1 cellular context compared by ENCODE assay signal in genomic region chr16:19524866-19525723, GRCh38.
TF ChIP-seq lines count a peak whose summit lies in the region.

No MANE protein-coding gene starts in this region.

TF ChIP-seq in K562, 482 proteins besides CTCF, POLR2A, EP300 and RAD21:
- TF ChIP-seq, protein P1, sequence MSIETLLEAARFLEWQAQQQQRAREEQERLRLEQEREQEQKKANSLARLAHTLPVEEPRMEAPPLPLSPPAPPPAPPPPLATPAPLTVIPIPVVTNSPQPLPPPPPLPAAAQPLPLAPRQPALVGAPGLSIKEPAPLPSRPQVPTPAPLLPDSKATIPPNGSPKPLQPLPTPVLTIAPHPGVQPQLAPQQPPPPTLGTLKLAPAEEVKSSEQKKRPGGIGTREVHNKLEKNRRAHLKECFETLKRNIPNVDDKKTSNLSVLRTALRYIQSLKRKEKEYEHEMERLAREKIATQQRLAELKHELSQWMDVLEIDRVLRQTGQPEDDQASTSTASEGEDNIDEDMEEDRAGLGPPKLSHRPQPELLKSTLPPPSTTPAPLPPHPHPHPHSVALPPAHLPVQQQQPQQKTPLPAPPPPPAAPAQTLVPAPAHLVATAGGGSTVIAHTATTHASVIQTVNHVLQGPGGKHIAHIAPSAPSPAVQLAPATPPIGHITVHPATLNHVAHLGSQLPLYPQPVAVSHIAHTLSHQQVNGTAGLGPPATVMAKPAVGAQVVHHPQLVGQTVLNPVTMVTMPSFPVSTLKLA (conservative IDR thresholded peaks at IDR 0.05), result 0 out of 4 replicates have a peak, but pooled peaks of 1 of the 2 experiments have one; percentile 17
- peak; percentile 57 for TF ChIP-seq CEBPB (tag; IDR thresholded peaks at IDR 0.05)
- TF ChIP-seq LCOR (CRISPR knock-in tag; IDR thresholded peaks at IDR 0.05), result no peak
- TF ChIP-seq ZNF316 (IDR thresholded peaks at IDR 0.05), result peak; percentile 6; the same call in 1 of the 2 replicates
- no peak for TF ChIP-seq MCM2 (IDR thresholded peaks at IDR 0.05; ENCODE audit: low read depth)
- TF ChIP-seq SAP30 (IDR thresholded peaks at IDR 0.05; ENCODE audit: borderline replicate concordance, insufficient read depth, low read depth, low read length, poor library complexity, severe bottlenecking), result no peak
- no peak for TF ChIP-seq ARID2 (IDR thresholded peaks at IDR 0.05)
- peak; percentile 49; the same call in 1 of the 2 replicates for TF ChIP-seq GATA2 (CRISPR knock-in tag; IDR thresholded peaks at IDR 0.05)
- TF ChIP-seq MEIS2 (IDR thresholded peaks at IDR 0.05; ENCODE audit: partially characterized antibody), result no peak
- TF ChIP-seq KLF16 (IDR thresholded peaks at IDR 0.05), result no peak
- TF ChIP-seq CREB5 (CRISPR knock-in tag; IDR thresholded peaks at IDR 0.05), result no peak
- no peak for TF ChIP-seq POU5F1 (IDR thresholded peaks at IDR 0.05; ENCODE audit: borderline replicate concordance, low read depth, low read length, partially characterized antibody)
- TF ChIP-seq MAZ (CRISPR knock-in tag; conservative IDR thresholded peaks at IDR 0.05 in 1 of 2, IDR thresholded peaks at IDR 0.05 in 1 of 2), result no peak
- 0 out of 2 replicates have a peak, but pooled peaks have one; percentile 10 for TF ChIP-seq ARID1B (IDR thresholded peaks at IDR 0.05)
- TF ChIP-seq HNRNPLL (IDR thresholded peaks at IDR 0.05; ENCODE audit: low read depth, low read length, poor library complexity, severe bottlenecking), result peak; percentile 85
- TF ChIP-seq HDAC2 (IDR thresholded peaks at IDR 0.05), result 0 out of 2 replicates have a peak, but pooled peaks have one; percentile 18
